9 cellular contexts compared by ENCODE assay signal in genomic region chr2:143083636-143084035, GRCh38.
DNase-seq lines count a peak whose midpoint lies in the region; ATAC-seq and TF ChIP-seq lines count a peak whose summit lies in the region.
"Had no signal": no experiment of that assay in that cellular context is flagged by ENCODE, and none has a peak within 500 bp of the region (broad histone marks: within the 10 kb centered on the region; RNA-seq: fewer than 3 reads in every experiment).

No MANE protein-coding gene starts in this region.

- DNase-seq in AG09319 (ENCODE audit: extremely low read depth, low read depth): peak; percentile 53
- DNase-seq in SKM-1 (lab: John Stamatoyannopoulos, UW; ENCODE audit: unreplicated experiment): peak; percentile 19
- peak; percentile 43 for DNase-seq in foreskin melanocyte
- DNase-seq in WERI-Rb-1: no peak
- no peak for DNase-seq in stimulated activated CD4-positive, alpha-beta T cell treated with anti-CD3 and anti-CD28 coated beads, Interleukin-2, amount 100 ng/mL, for 24 hours
- no peak for DNase-seq in activated CD8-positive, alpha-beta memory T cell treated with anti-CD3 and anti-CD28 coated beads, Interleukin-2, amount 50 U/mL, for 4 hours
- DNase-seq: right cardiac atrium had no signal

- ATAC-seq in GM21717 (IDR thresholded peaks at IDR 0.05; ENCODE audit: unreplicated experiment) (peak; percentile 66), HG03354 (IDR thresholded peaks at IDR 0.05; ENCODE audit: poor library complexity, severe bottlenecking, unreplicated experiment) (no peak)

- H3K27ac ChIP-seq in WERI-Rb-1: no peak overlapping the region

- H3K36me3 ChIP-seq in WERI-Rb-1: no peaks in the 10 kb centered on the region

- no peak overlapping the region for H3K4me3 ChIP-seq in WERI-Rb-1 (ENCODE audit: low read depth, low read length)

- TF ChIP-seq CTCF in AG09319 (IDR thresholded peaks at IDR 0.05; ENCODE audit: low read depth, low read length): no peak
- TF ChIP-seq CTCF in WERI-Rb-1 (IDR thresholded peaks at IDR 0.05; ENCODE audit: low read depth, low read length): no peak

- no peaks in the 10 kb centered on the region for H3K9me3 ChIP-seq in WERI-Rb-1 (ENCODE audit: severe bottlenecking)

- H3K27me3 ChIP-seq in WERI-Rb-1 (ENCODE audit: insufficient read depth, low read depth, severe bottlenecking): no peaks in the 10 kb centered on the region

Comparison
In these comparisons a context has a peak if more than half of its experiments do, and no peak if none do; other contexts are left out.
1. DNase-seq: peak in AG09319 (single experiment), SKM-1 (single experiment) and foreskin melanocyte (single experiment); none in WERI-Rb-1 (single experiment), stimulated activated CD4-positive, alpha-beta T cell treated with anti-CD3 and anti-CD28 coated beads, Interleukin-2, amount 100 ng/mL, for 24 hours (0 of 2) and activated CD8-positive, alpha-beta memory T cell treated with anti-CD3 and anti-CD28 coated beads, Interleukin-2, amount 50 U/mL, for 4 hours (single experiment).